ENCODE assay signal across 23 cellular contexts in the genomic region with DNA sequence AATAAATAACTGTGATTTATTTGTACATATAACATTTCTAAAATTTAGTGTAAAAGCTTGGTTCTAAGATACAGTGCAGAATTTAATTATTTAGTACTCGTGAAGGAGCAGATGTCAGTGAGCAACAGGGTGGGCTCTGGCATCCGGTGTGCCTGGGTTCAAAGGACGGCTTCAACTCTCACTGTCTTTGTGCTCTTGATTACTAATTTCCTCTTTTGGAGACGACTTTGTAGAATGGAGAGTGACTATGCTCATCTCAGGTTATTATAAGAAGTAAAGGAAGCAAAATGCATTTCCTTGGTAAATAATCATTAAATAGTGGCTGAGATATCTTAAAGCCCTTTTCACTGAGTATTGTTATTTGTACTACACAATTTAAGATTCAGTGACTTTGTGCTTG.
"Had no signal": no experiment of that assay in that cellular context is flagged by ENCODE, and none has a peak within 500 bp of the region (broad histone marks: within the 10 kb centered on the region; RNA-seq: fewer than 3 reads in every experiment).

No MANE protein-coding gene starts in this region.

- H3K4me3 Mint-ChIP-seq: T-cell; T-helper 1 cell treated with Interleukin-12 subunit alpha and Interleukin-12 subunit beta and Interleukin-4 antibody, amounts not matched to agents 30 μg/mL and 1 μg/mL, for 36 hours had no signal

- H3K27me3 ChIP-seq: SJSA1 had no signal

- H3K4me3 ChIP-seq: SJSA1, SK-N-MC had no signal

- ATAC-seq: T-cell had no signal

- H3K27ac Mint-ChIP-seq: T-cell; T-helper 1 cell treated with Interleukin-12 subunit alpha and Interleukin-12 subunit beta and Interleukin-4 antibody, amounts not matched to agents 30 μg/mL and 1 μg/mL, for 36 hours had no signal

- H3K9me3 Mint-ChIP-seq: T-helper 1 cell treated with Interleukin-12 subunit alpha and Interleukin-12 subunit beta and Interleukin-4 antibody, amounts not matched to agents 30 μg/mL and 1 μg/mL, for 36 hours had no signal

- H3K4me1 ChIP-seq: SJSA1 had no signal

- DNase-seq: Kasumi-1; KG1; MM.1S; NCI-H1092 treated with DMSO at 0.1 percent for 48 hours; NCI-H1436; NCI-H187; NCI-H2029; NCI-H2081 treated with DMSO at 0.1 percent for 48 hours; NCI-H2171; NCI-H345; NCI-H524; NCI-H526 treated with DMSO at 0.1 percent for 48 hours; NCI-H774; NK-92 treated with Interleukin-12 subunit alpha and Interleukin-12 subunit beta, amount 100 ng/mL, for 24 hours; Right ventricle myocardium superior; RPMI8226; SIG-M5; SW 1271; T-cell had no signal

- H3K4me1 Mint-ChIP-seq: T-cell had no signal

- H3K27me3 Mint-ChIP-seq: T-cell had no signal

- H3K36me3 ChIP-seq: SJSA1 had no signal

- H3K9me3 ChIP-seq: SJSA1 had no signal

- H3K36me3 Mint-ChIP-seq: T-cell had no signal

- H3K27ac ChIP-seq: HL-60, SJSA1, SK-N-MC had no signal
